Comparison of ENCODE assay signal across 1 cellular context in genomic region chr13:49247722-49248432, GRCh38.
A peak's percentile ranks its signal among the peaks of the same experiment; 100 is the strongest.
TF ChIP-seq lines count a peak whose summit lies in the region.

Gene CDADC1 (plus strand): TSS chr13:49247925. CDS start chr13:49248038, 113 bp downstream.

TF ChIP-seq in HepG2, 621 proteins besides CTCF, POLR2A, EP300 and RAD21 (continued from another document and continues in another):
- TF ChIP-seq, protein P1, sequence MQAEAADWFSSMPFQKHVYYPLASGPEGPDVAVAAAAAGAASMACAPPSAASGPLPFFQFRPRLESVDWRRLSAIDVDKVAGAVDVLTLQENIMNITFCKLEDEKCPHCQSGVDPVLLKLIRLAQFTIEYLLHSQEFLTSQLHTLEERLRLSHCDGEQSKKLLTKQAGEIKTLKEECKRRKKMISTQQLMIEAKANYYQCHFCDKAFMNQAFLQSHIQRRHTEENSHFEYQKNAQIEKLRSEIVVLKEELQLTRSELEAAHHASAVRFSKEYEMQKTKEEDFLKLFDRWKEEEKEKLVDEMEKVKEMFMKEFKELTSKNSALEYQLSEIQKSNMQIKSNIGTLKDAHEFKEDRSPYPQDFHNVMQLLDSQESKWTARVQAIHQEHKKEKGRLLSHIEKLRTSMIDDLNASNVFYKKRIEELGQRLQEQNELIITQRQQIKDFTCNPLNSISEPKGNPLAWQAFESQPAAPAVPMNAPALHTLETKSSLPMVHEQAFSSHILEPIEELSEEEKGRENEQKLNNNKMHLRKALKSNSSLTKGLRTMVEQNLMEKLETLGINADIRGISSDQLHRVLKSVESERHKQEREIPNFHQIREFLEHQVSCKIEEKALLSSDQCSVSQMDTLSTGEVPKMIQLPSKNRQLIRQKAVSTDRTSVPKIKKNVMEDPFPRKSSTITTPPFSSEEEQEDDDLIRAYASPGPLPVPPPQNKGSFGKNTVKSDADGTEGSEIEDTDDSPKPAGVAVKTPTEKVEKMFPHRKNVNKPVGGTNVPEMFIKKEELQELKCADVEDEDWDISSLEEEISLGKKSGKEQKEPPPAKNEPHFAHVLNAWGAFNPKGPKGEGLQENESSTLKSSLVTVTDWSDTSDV (CRISPR knock-in tag; IDR thresholded peaks at IDR 0.05) = no peak
- TF ChIP-seq ZNF724P (CRISPR knock-in tag; IDR thresholded peaks at IDR 0.05; ENCODE audit: borderline replicate concordance) (no peak), CENPX (CRISPR knock-in tag; IDR thresholded peaks at IDR 0.05) (no peak), MAF1 (CRISPR knock-in tag; IDR thresholded peaks at IDR 0.05; ENCODE audit: borderline replicate concordance) (0 out of 2 replicates have a peak, but pooled peaks have one; percentile 43), MLX (CRISPR knock-in tag; IDR thresholded peaks at IDR 0.05) (peak; percentile 30; the same call in 1 of the 2 replicates), ZNF337 (CRISPR knock-in tag; IDR thresholded peaks at IDR 0.05; ENCODE audit: borderline replicate concordance, low read depth) (no peak), ARNTL (CRISPR knock-in tag; IDR thresholded peaks at IDR 0.05) (0 out of 2 replicates have a peak, but pooled peaks have one; percentile 23), CHD4 (IDR thresholded peaks at IDR 0.05; ENCODE audit: borderline replicate concordance, low read length) (no peak), ZMYM4 (CRISPR knock-in tag; IDR thresholded peaks at IDR 0.05) (peak; percentile 98), SMARCE1 (IDR thresholded peaks at IDR 0.05; ENCODE audit: borderline replicate concordance) (no peak), ZNF816 (CRISPR knock-in tag; IDR thresholded peaks at IDR 0.05; ENCODE audit: borderline replicate concordance) (no peak), RFXAP (CRISPR knock-in tag; IDR thresholded peaks at IDR 0.05; ENCODE audit: borderline replicate concordance) (0 out of 2 replicates have a peak, but pooled peaks have one; percentile 30), ZNF615 (CRISPR knock-in tag; IDR thresholded peaks at IDR 0.05; ENCODE audit: borderline replicate concordance) (0 out of 2 replicates have a peak, but pooled peaks have one; percentile 48), TCF12 (IDR thresholded peaks at IDR 0.05) (no peak), TCF12 (CRISPR knock-in tag; IDR thresholded peaks at IDR 0.05) (no peak), MYNN (CRISPR knock-in tag; IDR thresholded peaks at IDR 0.05; ENCODE audit: low read depth) (no peak), ZNF746 (CRISPR knock-in tag; IDR thresholded peaks at IDR 0.05) (no peak), ZNF678 (CRISPR knock-in tag; IDR thresholded peaks at IDR 0.05) (no peak), NR1H2 (CRISPR knock-in tag; IDR thresholded peaks at IDR 0.05; ENCODE audit: borderline replicate concordance, low read depth) (no peak), PATZ1 (CRISPR knock-in tag; IDR thresholded peaks at IDR 0.05) (peak; percentile 54; the same call in 1 of the 2 replicates), NFAT5 (CRISPR knock-in tag; IDR thresholded peaks at IDR 0.05) (0 out of 2 replicates have a peak, but pooled peaks have one; percentile 24), SALL1 (CRISPR knock-in tag; IDR thresholded peaks at IDR 0.05) (peak; percentile 67; the same call in 1 of the 2 replicates), ZNF776 (CRISPR knock-in tag; IDR thresholded peaks at IDR 0.05) (peak; percentile 74; the same call in 1 of the 2 replicates), ZNF687 (CRISPR knock-in tag; IDR thresholded peaks at IDR 0.05) (peak; percentile 85), MYC (CRISPR knock-in tag; IDR thresholded peaks at IDR 0.05; ENCODE audit: borderline replicate concordance) (peak; percentile 58; the same call in 1 of the 2 replicates), CREM (IDR thresholded peaks at IDR 0.05) (peak; percentile 99), CREM (CRISPR knock-in tag; IDR thresholded peaks at IDR 0.05) (peak; percentile 91), HOXA3 (CRISPR knock-in tag; IDR thresholded peaks at IDR 0.05) (peak; percentile 95), MEIS2 (CRISPR knock-in tag; IDR thresholded peaks at IDR 0.05) (peak; percentile 78; the same call in 1 of the 2 replicates), MAZ (IDR thresholded peaks at IDR 0.05; ENCODE audit: borderline replicate concordance, low read depth, low read length) (peak; percentile 52; the same call in 1 of the 2 replicates), MAZ (CRISPR knock-in tag; IDR thresholded peaks at IDR 0.05; ENCODE audit: low read depth) (no peak; the same call in 1 of the 2 replicates), ZNF224 (CRISPR knock-in tag; IDR thresholded peaks at IDR 0.05) (peak; percentile 14; the same call in 1 of the 2 replicates), REPIN1 (CRISPR knock-in tag; IDR thresholded peaks at IDR 0.05; ENCODE audit: borderline replicate concordance, low read depth) (peak; percentile 59; the same call in 1 of the 2 replicates), MEF2D (CRISPR knock-in tag; IDR thresholded peaks at IDR 0.05) (peak; percentile 75; the same call in 1 of the 2 replicates), BCL6 (CRISPR knock-in tag; IDR thresholded peaks at IDR 0.05) (peak; percentile 20; the same call in 1 of the 2 replicates)
- TF ChIP-seq, protein P2, sequence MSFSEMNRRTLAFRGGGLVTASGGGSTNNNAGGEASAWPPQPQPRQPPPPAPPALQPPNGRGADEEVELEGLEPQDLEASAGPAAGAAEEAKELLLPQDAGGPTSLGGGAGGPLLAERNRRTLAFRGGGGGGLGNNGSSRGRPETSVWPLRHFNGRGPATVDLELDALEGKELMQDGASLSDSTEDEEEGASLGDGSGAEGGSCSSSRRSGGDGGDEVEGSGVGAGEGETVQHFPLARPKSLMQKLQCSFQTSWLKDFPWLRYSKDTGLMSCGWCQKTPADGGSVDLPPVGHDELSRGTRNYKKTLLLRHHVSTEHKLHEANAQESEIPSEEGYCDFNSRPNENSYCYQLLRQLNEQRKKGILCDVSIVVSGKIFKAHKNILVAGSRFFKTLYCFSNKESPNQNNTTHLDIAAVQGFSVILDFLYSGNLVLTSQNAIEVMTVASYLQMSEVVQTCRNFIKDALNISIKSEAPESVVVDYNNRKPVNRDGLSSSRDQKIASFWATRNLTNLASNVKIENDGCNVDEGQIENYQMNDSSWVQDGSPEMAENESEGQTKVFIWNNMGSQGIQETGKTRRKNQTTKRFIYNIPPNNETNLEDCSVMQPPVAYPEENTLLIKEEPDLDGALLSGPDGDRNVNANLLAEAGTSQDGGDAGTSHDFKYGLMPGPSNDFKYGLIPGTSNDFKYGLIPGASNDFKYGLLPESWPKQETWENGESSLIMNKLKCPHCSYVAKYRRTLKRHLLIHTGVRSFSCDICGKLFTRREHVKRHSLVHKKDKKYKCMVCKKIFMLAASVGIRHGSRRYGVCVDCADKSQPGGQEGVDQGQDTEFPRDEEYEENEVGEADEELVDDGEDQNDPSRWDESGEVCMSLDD (CRISPR knock-in tag; IDR thresholded peaks at IDR 0.05; ENCODE audit: borderline replicate concordance) = peak; percentile 38; the same call in 1 of the 2 replicates
- TF ChIP-seq, protein P3, sequence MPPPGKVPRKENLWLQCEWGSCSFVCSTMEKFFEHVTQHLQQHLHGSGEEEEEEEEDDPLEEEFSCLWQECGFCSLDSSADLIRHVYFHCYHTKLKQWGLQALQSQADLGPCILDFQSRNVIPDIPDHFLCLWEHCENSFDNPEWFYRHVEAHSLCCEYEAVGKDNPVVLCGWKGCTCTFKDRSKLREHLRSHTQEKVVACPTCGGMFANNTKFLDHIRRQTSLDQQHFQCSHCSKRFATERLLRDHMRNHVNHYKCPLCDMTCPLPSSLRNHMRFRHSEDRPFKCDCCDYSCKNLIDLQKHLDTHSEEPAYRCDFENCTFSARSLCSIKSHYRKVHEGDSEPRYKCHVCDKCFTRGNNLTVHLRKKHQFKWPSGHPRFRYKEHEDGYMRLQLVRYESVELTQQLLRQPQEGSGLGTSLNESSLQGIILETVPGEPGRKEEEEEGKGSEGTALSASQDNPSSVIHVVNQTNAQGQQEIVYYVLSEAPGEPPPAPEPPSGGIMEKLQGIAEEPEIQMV (CRISPR knock-in tag; IDR thresholded peaks at IDR 0.05; ENCODE audit: low read depth) = no peak
